ENCODE assay signal across 1 cellular context in genomic region chr2:61470965-61471904, GRCh38.
TF ChIP-seq lines count a peak whose summit lies in the region.

Gene USP34, minus strand, starts transcription at chr2:61471087. Its CDS starts 395 bp downstream, at chr2:61470692.

TF ChIP-seq in HepG2, 621 proteins besides CTCF, POLR2A, EP300 and RAD21 (continued from another document):
- TF ChIP-seq ZNF431 (CRISPR knock-in tag; IDR thresholded peaks at IDR 0.05; ENCODE audit: borderline replicate concordance, low read depth) (0 out of 2 replicates have a peak, but pooled peaks have one; percentile 30), ZNF589 (CRISPR knock-in tag; conservative IDR thresholded peaks at IDR 0.05) (peak; percentile 61), IKZF1 (IDR thresholded peaks at IDR 0.05) (no peak), MYC (CRISPR knock-in tag; IDR thresholded peaks at IDR 0.05; ENCODE audit: borderline replicate concordance) (peak; percentile 77; the same call in 1 of the 2 replicates), IKZF4 (CRISPR knock-in tag; IDR thresholded peaks at IDR 0.05; ENCODE audit: borderline replicate concordance, low read depth, not compliant biosample characterization) (no peak), NR1H2 (CRISPR knock-in tag; IDR thresholded peaks at IDR 0.05; ENCODE audit: borderline replicate concordance, low read depth) (no peak), ZNF235 (CRISPR knock-in tag; IDR thresholded peaks at IDR 0.05; ENCODE audit: borderline replicate concordance) (0 out of 2 replicates have a peak, but pooled peaks have one; percentile 6), ONECUT2 (CRISPR knock-in tag; IDR thresholded peaks at IDR 0.05) (no peak), ZBTB37 (CRISPR knock-in tag; IDR thresholded peaks at IDR 0.05) (peak; percentile 34; the same call in 1 of the 2 replicates), CBX5 (CRISPR knock-in tag; IDR thresholded peaks at IDR 0.05; ENCODE audit: borderline replicate concordance) (0 out of 2 replicates have a peak, but pooled peaks have one; percentile 46), MAZ (IDR thresholded peaks at IDR 0.05; ENCODE audit: borderline replicate concordance, low read depth, low read length) (peak; percentile 98; the same call in 1 of the 2 replicates), MAZ (CRISPR knock-in tag; IDR thresholded peaks at IDR 0.05; ENCODE audit: low read depth) (peak; percentile 98), TAF1 (CRISPR knock-in tag; IDR thresholded peaks at IDR 0.05) (peak; percentile 88), YY1 (IDR thresholded peaks at IDR 0.05; ENCODE audit: insufficient read depth, insufficient replicate concordance, low read depth, low read length) (peak; percentile 92), ZBTB44 (CRISPR knock-in tag; IDR thresholded peaks at IDR 0.05) (no peak), ZNF766 (CRISPR knock-in tag; IDR thresholded peaks at IDR 0.05; ENCODE audit: borderline replicate concordance) (0 out of 2 replicates have a peak, but pooled peaks have one; percentile 48), FOSL2 (CRISPR knock-in tag; IDR thresholded peaks at IDR 0.05) (peak; percentile 55), ZFX (CRISPR knock-in tag; IDR thresholded peaks at IDR 0.05; ENCODE audit: low read depth) (peak; percentile 88), ZMYM3 (CRISPR knock-in tag; IDR thresholded peaks at IDR 0.05) (peak; percentile 63), HNRNPLL (IDR thresholded peaks at IDR 0.05; ENCODE audit: low read depth, low read length, poor library complexity, severe bottlenecking) (peak; percentile 82), NR2C2 (CRISPR knock-in tag; IDR thresholded peaks at IDR 0.05; ENCODE audit: borderline replicate concordance) (peak; percentile 73), ATF1 (CRISPR knock-in tag; IDR thresholded peaks at IDR 0.05) (no peak), ZNF776 (CRISPR knock-in tag; IDR thresholded peaks at IDR 0.05) (peak; percentile 57; the same call in 1 of the 2 replicates), NCOA1 (CRISPR knock-in tag; IDR thresholded peaks at IDR 0.05) (peak; percentile 97), NCOA5 (CRISPR knock-in tag; IDR thresholded peaks at IDR 0.05) (no peak), ZNF331 (CRISPR knock-in tag; IDR thresholded peaks at IDR 0.05) (peak; percentile 80), MBD4 (IDR thresholded peaks at IDR 0.05; ENCODE audit: borderline replicate concordance, low read length) (no peak), RELA (CRISPR knock-in tag; IDR thresholded peaks at IDR 0.05) (0 out of 2 replicates have a peak, but pooled peaks have one; percentile 55), KAT8 (CRISPR knock-in tag; IDR thresholded peaks at IDR 0.05) (peak; percentile 77), USF2 (IDR thresholded peaks at IDR 0.05; ENCODE audit: low read depth, low read length) (no peak), USF2 (CRISPR knock-in tag; IDR thresholded peaks at IDR 0.05; ENCODE audit: borderline replicate concordance) (no peak; the same call in 1 of the 2 replicates), FOXC1 (CRISPR knock-in tag; IDR thresholded peaks at IDR 0.05; ENCODE audit: borderline replicate concordance) (peak; percentile 86), NFE2 (CRISPR knock-in tag; IDR thresholded peaks at IDR 0.05) (0 out of 2 replicates have a peak, but pooled peaks have one; percentile 5), BCL3 (CRISPR knock-in tag; IDR thresholded peaks at IDR 0.05) (peak; percentile 81; the same call in 1 of the 2 replicates), ZNF639 (CRISPR knock-in tag; conservative IDR thresholded peaks at IDR 0.05) (peak; percentile 94), PBX2 (CRISPR knock-in tag; IDR thresholded peaks at IDR 0.05) (no peak), ZFP90 (CRISPR knock-in tag; IDR thresholded peaks at IDR 0.05; ENCODE audit: borderline replicate concordance) (peak; percentile 74; the same call in 1 of the 2 replicates), KAT2B (IDR thresholded peaks at IDR 0.05; ENCODE audit: borderline replicate concordance, low read depth, low read length) (no peak), MTERF4 (CRISPR knock-in tag; IDR thresholded peaks at IDR 0.05) (peak; percentile 98)
